In the genomic region with DNA sequence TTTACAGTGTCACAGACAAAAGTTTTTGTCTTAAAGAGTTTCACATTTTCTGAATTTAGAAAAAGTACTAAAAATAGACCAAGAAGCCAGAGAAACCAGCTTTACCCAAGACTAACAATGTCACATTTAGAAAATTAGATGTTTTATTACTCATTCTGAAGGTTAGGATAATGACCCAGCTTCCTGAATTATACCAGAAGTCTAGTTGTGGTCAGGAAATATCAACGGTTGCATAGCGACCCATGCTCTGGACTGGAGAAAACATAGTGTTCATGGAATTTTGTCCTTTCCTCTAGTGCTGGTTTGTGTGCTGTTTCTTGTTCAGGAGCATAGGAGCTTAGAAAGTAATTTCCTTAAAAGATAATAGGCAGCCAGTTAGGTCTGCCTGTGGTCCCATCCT, we compare ENCODE assay signal across 15 cellular contexts. TPM values are rescaled to one million over a fixed set of nuclear protein-coding genes. Genes with fewer than 3 reads are reported as not detected.
DNase-seq lines count a peak whose midpoint lies in the region; ATAC-seq, FAIRE-seq and TF ChIP-seq lines count a peak whose summit lies in the region.
"Had no signal": no experiment of that assay in that cellular context is flagged by ENCODE, and none has a peak within 500 bp of the region (broad histone marks: within the 10 kb centered on the region; RNA-seq: fewer than 3 reads in every experiment).

No MANE protein-coding gene starts in this region.

- no peak for TF ChIP-seq POLR2A in HepG2 (IDR thresholded peaks at IDR 0.05; ENCODE audit: insufficient read depth in 1 of 2, low read depth in 2 of 2, low read length in 2 of 2)

- no peaks in the 10 kb centered on the region for H3K27me3 Mint-ChIP-seq in astrocyte (ENCODE audit: low read depth, unreplicated experiment)

- H3K4me3 ChIP-seq in liver (ENCODE audit: low read depth in 1 of 3, low read length in 3 of 3) (no peak overlapping the region), HepG2 (replicated peaks in 1 of 3; ENCODE audit: insufficient read depth in 1 of 3, low read depth in 2 of 3, low read length in 3 of 3) (no peak overlapping the region), astrocyte (ENCODE audit: insufficient read depth, low read depth, low read length) (no peak overlapping the region), kidney epithelial cell (ENCODE audit: low read depth, low read length) (no peak overlapping the region)
- H3K4me3 ChIP-seq: skin epidermis had no signal

- ATAC-seq in HepG2 (no peak), GM21528 (IDR thresholded peaks at IDR 0.05; ENCODE audit: low FRiP score, unreplicated experiment) (no peak)
- ATAC-seq: activated T-cell treated with anti-CD3 and anti-CD28 coated beads, Interleukin-2, amount 50 U/mL, for 4 hours; WTC11 had no signal

- no peak overlapping the region for H2AFZ ChIP-seq in HepG2 (ENCODE audit: low read length)
- H2AFZ ChIP-seq in astrocyte (ENCODE audit: low read depth, low read length) = no peak overlapping the region

- H3K27ac Mint-ChIP-seq in astrocyte (ENCODE audit: unreplicated experiment) = peak overlapping the region; percentile 60
- H3K27ac Mint-ChIP-seq: WTC11 had no signal

- no peak for DNase-seq in HepG2 (ENCODE audit: low spot score)
- peak; percentile 90 for DNase-seq in astrocyte (ENCODE audit: low read depth)
- DNase-seq in kidney epithelial cell (ENCODE audit: low read depth) = peak; percentile 43
- DNase-seq in activated CD8-positive, alpha-beta memory T cell treated with anti-CD3 and anti-CD28 coated beads, Interleukin-2, amount 50 U/mL, for 4 hours = no peak
- no peak for DNase-seq in amygdala (lab: John Stamatoyannopoulos, UW)
- no peak for DNase-seq in OCI-M1 (lab: John Stamatoyannopoulos, UW)
- DNase-seq: activated T-cell treated with anti-CD3 and anti-CD28 coated beads, Interleukin-2, amount 50 U/mL, for 4 hours; hippocampal formation; NCI-H1436; RPMI8226 had no signal

- H3K79me2 ChIP-seq in HepG2 (ENCODE audit: insufficient read depth, low read length) (no peaks in the 10 kb centered on the region), astrocyte (ENCODE audit: insufficient read depth, low read length) (no peaks in the 10 kb centered on the region)

- TF ChIP-seq RAD21 in liver (IDR thresholded peaks at IDR 0.05) (no peak), HepG2 (CRISPR knock-in tag; IDR thresholded peaks at IDR 0.05) (no peak)

- CTCF ChIA-PET in HepG2 (lab: Yijun Ruan, JAX; ENCODE audit: low intra/inter-chr PET ratio, low total read pairs) = no interaction called here

- POLR2A ChIA-PET in HepG2 (lab: Yijun Ruan, JAX) = no interaction called here

- H3K4me2 ChIP-seq in HepG2 (ENCODE audit: low read depth, low read length) (no peak overlapping the region), astrocyte (ENCODE audit: low read length) (peak overlapping the region; percentile 74)

- H3K36me3 ChIP-seq in liver (ENCODE audit: control insufficient read depth in 4 of 4, insufficient read depth in 3 of 4, low read depth in 1 of 4, low read length in 3 of 4) = no peaks in the 10 kb centered on the region
- no peaks in the 10 kb centered on the region for H3K36me3 ChIP-seq in HepG2 (replicated peaks in 1 of 2; ENCODE audit: control insufficient read depth in 1 of 2, insufficient read depth in 2 of 2, low read length in 2 of 2)
- no peaks in the 10 kb centered on the region for H3K36me3 ChIP-seq in astrocyte (ENCODE audit: insufficient read depth, low read length)
- no peaks in the 10 kb centered on the region for H3K36me3 ChIP-seq in kidney epithelial cell (ENCODE audit: control insufficient read depth, insufficient read depth, low read length)

- intact Hi-C loops in HepG2 (cut with micrococcal nuclease; ENCODE audit: unreplicated experiment) = no loop called here

- H3K4me1 ChIP-seq in liver (ENCODE audit: control insufficient read depth in 4 of 4, insufficient read depth in 4 of 4, low read length in 3 of 4) (no peaks in the 10 kb centered on the region), HepG2 (ENCODE audit: insufficient read depth, low read length) (no peaks in the 10 kb centered on the region), astrocyte (ENCODE audit: insufficient read depth, low read length) (peaks cover 12% of the 10 kb centered on the region)

- H3K4me1 Mint-ChIP-seq in astrocyte (ENCODE audit: low read depth, unreplicated experiment) = peaks cover 4% of the 10 kb centered on the region
- H3K4me1 Mint-ChIP-seq: WTC11 had no signal

- no peak overlapping the region for H3K4me3 Mint-ChIP-seq in astrocyte (ENCODE audit: unreplicated experiment)
- H3K4me3 Mint-ChIP-seq: activated T-cell treated with anti-CD3 and anti-CD28 coated beads, Interleukin-2, amount 50 U/mL, for 4 hours; WTC11 had no signal

- H3K9me3 ChIP-seq in liver (ENCODE audit: control insufficient read depth in 4 of 4, low read length in 3 of 4) (no peaks in the 10 kb centered on the region), HepG2 (ENCODE audit: low read length) (no peaks in the 10 kb centered on the region), astrocyte (ENCODE audit: insufficient read depth, low read depth, low read length) (no peaks in the 10 kb centered on the region)

- BruUV-seq in HepG2 (replicated peaks; lab: Mats Ljungman, UMichigan) = no TSS peak

- no peaks in the 10 kb centered on the region for H3K27me3 ChIP-seq in liver (ENCODE audit: control insufficient read depth in 4 of 4, insufficient read depth in 4 of 4, low read length in 3 of 4)
- H3K27me3 ChIP-seq in HepG2 (ENCODE audit: control insufficient read depth in 1 of 2, insufficient read depth in 2 of 2, low read length in 2 of 2) = no peaks in the 10 kb centered on the region; a peak in 1 of 5 replicates
- no peaks in the 10 kb centered on the region for H3K27me3 ChIP-seq in astrocyte (ENCODE audit: insufficient read depth, low read length)
- no peaks in the 10 kb centered on the region for H3K27me3 ChIP-seq in kidney epithelial cell (ENCODE audit: control insufficient read depth, insufficient read depth, low read length)

- H3K9ac ChIP-seq in liver (ENCODE audit: low read depth in 1 of 2, low read length in 2 of 2) (no peak overlapping the region), HepG2 (ENCODE audit: insufficient read depth, low read depth, low read length) (no peak overlapping the region), astrocyte (ENCODE audit: low read length) (peak overlapping the region; percentile 50)

- in situ Hi-C loops in HepG2 (cut with HindIII; ENCODE audit: extremely low pct_ligation_motif_present, low pct_unique_long_range_greater_than_20kb) = no loop called here

- TF ChIP-seq CTCF in liver (IDR thresholded peaks at IDR 0.05; ENCODE audit: low read depth, low read length, missing input control) (no peak), HepG2 (CRISPR knock-in tag; IDR thresholded peaks at IDR 0.05) (no peak), astrocyte (IDR thresholded peaks at IDR 0.05; ENCODE audit: insufficient read depth, low read depth, low read length) (no peak), kidney epithelial cell (IDR thresholded peaks at IDR 0.05; ENCODE audit: insufficient read depth, low read length, poor library complexity, severe bottlenecking) (no peak)

- FAIRE-seq in HepG2 (lab: Jason Lieb, UNC) (no peak), astrocyte (lab: Jason Lieb, UNC) (no peak)
- FAIRE-seq: colon had no signal

- no peaks in the 10 kb centered on the region for H3K9me3 Mint-ChIP-seq in astrocyte (ENCODE audit: unreplicated experiment)
- H3K9me3 Mint-ChIP-seq: activated T-cell treated with anti-CD3 and anti-CD28 coated beads, Interleukin-2, amount 50 U/mL, for 4 hours; WTC11 had no signal

- no peaks in the 10 kb centered on the region for H3K36me3 Mint-ChIP-seq in astrocyte (ENCODE audit: low read depth, unreplicated experiment)
- H3K36me3 Mint-ChIP-seq: WTC11 had no signal

- H3K27ac ChIP-seq in liver (ENCODE audit: low read depth in 1 of 2, low read length in 2 of 2) = no peak overlapping the region
- no peak overlapping the region for H3K27ac ChIP-seq in HepG2 (ENCODE audit: extremely low read length, insufficient read depth, low read length)
- peak overlapping the region; percentile 80 for H3K27ac ChIP-seq in astrocyte (ENCODE audit: low read depth, low read length)
- H3K27ac ChIP-seq: skin epidermis had no signal

- no peak for TF ChIP-seq EP300 in HepG2 (IDR thresholded peaks at IDR 0.05; ENCODE audit: low read depth in 2 of 2, low read length in 2 of 2)
- TF ChIP-seq EP300 in HepG2 (CRISPR knock-in tag; IDR thresholded peaks at IDR 0.05; ENCODE audit: borderline replicate concordance) = no peak

- WGBS in liver = 53% methylated on average over 2 of the region's 2 CpGs
- WGBS in HepG2 (ENCODE audit: low lambda C conversion rate) = 25% methylated on average over 2 of the region's 2 CpGs

- H4K20me1 ChIP-seq in HepG2 (ENCODE audit: insufficient read depth, low read length) (no peaks in the 10 kb centered on the region), astrocyte (ENCODE audit: insufficient read depth, low read length) (no peaks in the 10 kb centered on the region)

TF ChIP-seq in liver, 16 proteins besides CTCF, POLR2A, EP300 and RAD21 (continues in another document):
- TF ChIP-seq TAF1 (conservative IDR thresholded peaks at IDR 0.05) = no peak

TF ChIP-seq in HepG2, 621 proteins besides CTCF, POLR2A, EP300 and RAD21 (continues in another document):
- no peak for TF ChIP-seq IRX3 (CRISPR knock-in tag; IDR thresholded peaks at IDR 0.05; ENCODE audit: borderline replicate concordance, low read depth)

RNA-seq across cellular contexts. Expression of gene DPPA2, which starts 59.0 kb away (rescaled TPM):
- not detected for total RNA-seq in liver
- polyA plus RNA-seq in liver = not detected
- not detected in 2 replicates for total RNA-seq in HepG2 (2016; rRNA removed; fragmentation: Illumina TruSeq; extraction: Trizol)
- total RNA-seq in HepG2 (2016; cell fraction: cytosol; rRNA removed; fragmentation: Illumina TruSeq; extraction: Trizol; ENCODE audit: low read depth) = not detected in 2 replicates
- total RNA-seq in HepG2 (2016; cell fraction: insoluble cytoplasmic fraction; rRNA removed; fragmentation: Illumina TruSeq; extraction: Trizol) = not detected in 2 replicates
- total RNA-seq in HepG2 (2016; cell fraction: membrane; rRNA removed; fragmentation: Illumina TruSeq; extraction: Trizol) = not detected in 2 replicates
- total RNA-seq in HepG2 (2016; cell fraction: nucleus; rRNA removed; fragmentation: Illumina TruSeq; extraction: Trizol) = not detected in 2 replicates
- not detected in 2 replicates for polyA plus RNA-seq in HepG2 (2011; rRNA removed)
- not detected in 2 replicates for polyA plus RNA-seq in HepG2 (2011; cell fraction: cytosol; rRNA removed)
- polyA plus RNA-seq in HepG2 (2011; cell fraction: nucleus; rRNA removed) = not detected in 2 replicates
- polyA plus RNA-seq in HepG2 (2012) = not detected in 2 replicates
- not detected in 2 replicates for polyA plus RNA-seq in HepG2 (2016; cell fraction: cytosol; fragmentation: Illumina TruSeq; extraction: Trizol; ENCODE audit: low read depth)
- not detected in 2 replicates for polyA plus RNA-seq in HepG2 (2016; cell fraction: insoluble cytoplasmic fraction; fragmentation: Illumina TruSeq; extraction: Trizol; ENCODE audit: low read depth)
- polyA plus RNA-seq in HepG2 (2016; cell fraction: membrane; fragmentation: Illumina TruSeq; extraction: Trizol; ENCODE audit: low read depth) = not detected in 2 replicates
- polyA plus RNA-seq in HepG2 (2016; cell fraction: nucleus; fragmentation: Illumina TruSeq; extraction: Trizol; ENCODE audit: insufficient read depth, low read depth) = not detected in 2 replicates
- polyA minus RNA-seq in HepG2 (2011; rRNA and poly(A)+ RNA removed; ENCODE audit: low replicate concordance) = 0.23 TPM in 1 of 2 replicates, not detected in the other
- polyA minus RNA-seq in HepG2 (2011; cell fraction: cytosol; rRNA and poly(A)+ RNA removed) = not detected in 2 replicates
- polyA minus RNA-seq in HepG2 (2011; cell fraction: nucleus; rRNA and poly(A)+ RNA removed) = not detected in 2 replicates
- 0.48 and 0.89 TPM in 2 replicates for total RNA-seq in astrocyte
- not detected in 2 replicates for total RNA-seq in kidney epithelial cell
- total RNA-seq: activated T-cell treated with anti-CD3 and anti-CD28 coated beads, Interleukin-2, amount 50 U/mL, for 4 hours had no signal

Comparison
In these comparisons a context has a peak if more than half of its experiments do, and no peak if none do; other contexts are left out.
1. DNase-seq: peak in astrocyte (single experiment) and kidney epithelial cell (single experiment); none in HepG2 (single experiment), activated CD8-positive, alpha-beta memory T cell treated with anti-CD3 and anti-CD28 coated beads, Interleukin-2, amount 50 U/mL, for 4 hours (single experiment), amygdala (0 of 56) and OCI-M1 (single experiment).